ENCODE assay signal across 20 cellular contexts in the genomic region with DNA sequence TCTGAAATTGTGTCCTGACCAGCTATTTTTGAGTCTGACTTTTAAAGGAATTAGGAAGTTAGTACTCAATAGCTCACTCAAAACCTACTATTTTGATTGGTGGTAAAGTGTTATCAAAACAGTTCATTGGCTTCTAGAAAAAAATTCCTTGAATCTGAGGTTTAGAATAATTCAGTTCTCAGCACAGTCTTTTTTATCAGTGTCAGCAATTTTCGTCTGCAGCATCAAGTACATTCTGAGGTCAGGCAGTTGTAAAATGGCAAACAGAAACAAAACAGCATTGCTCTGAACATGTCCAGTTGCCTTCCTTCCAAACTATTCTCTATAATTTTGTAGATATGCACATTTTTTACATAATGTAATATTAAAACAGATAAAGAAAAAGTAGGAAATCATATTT.
"Had no signal": no experiment of that assay in that cellular context is flagged by ENCODE, and none has a peak within 500 bp of the region (broad histone marks: within the 10 kb centered on the region; RNA-seq: fewer than 3 reads in every experiment).

No MANE protein-coding gene starts in this region.

- H3K36me3 ChIP-seq: thyroid gland, upper lobe of right lung had no signal

- H3K4me2 ChIP-seq: hepatocyte had no signal

- H3K9me3 ChIP-seq: thyroid gland, upper lobe of right lung had no signal

- H3K27ac ChIP-seq: hepatocyte, thyroid gland, upper lobe of right lung had no signal

- H2AFZ ChIP-seq: hepatocyte had no signal

- ATAC-seq: activated CD4-positive, alpha-beta T cell treated with anti-CD3 and anti-CD28 coated beads for 36 hours; left ventricle myocardium superior; natural killer cell; upper lobe of right lung had no signal

- H3K4me1 ChIP-seq: upper lobe of right lung had no signal

- DNase-seq: activated B cell treated with CpG ODN at 0.5 μM for 24 hours; activated CD4-positive, alpha-beta T cell treated with anti-CD3 and anti-CD28 coated beads for 36 hours; activated CD4-positive, alpha-beta T cell treated with anti-CD3 and anti-CD28 coated beads, Interleukin-2, amount 50 U/mL, for 4 hours; activated naive CD4-positive, alpha-beta T cell treated with anti-CD3 and anti-CD28 coated beads for 36 hours; activated naive CD8-positive, alpha-beta T cell treated with anti-CD3 and anti-CD28 coated beads, Interleukin-2, amount 10 ng/mL, durations not matched to agents 7 days and 5 days; activated T-cell treated with anti-CD3 and anti-CD28 coated beads, Interleukin-2, amount 50 U/mL, for 48 hours; amygdala; effector CD4-positive, alpha-beta T cell; erythroblast; foreskin melanocyte; left ventricle myocardium superior; mammary epithelial cell; midbrain; natural killer cell; stimulated activated CD4-positive, alpha-beta T cell treated with anti-CD3 and anti-CD28 coated beads, Interleukin-1b, Interleukin-23, amount 100 ng/mL, for 48 hours; substantia nigra; T1000; thyroid gland; upper lobe of right lung had no signal

- H3K27me3 ChIP-seq: hepatocyte, thyroid gland, upper lobe of right lung had no signal

- H3K79me2 ChIP-seq: hepatocyte had no signal

- H3K4me3 ChIP-seq: hepatocyte, thyroid gland, upper lobe of right lung had no signal
